8 cellular contexts compared by ENCODE assay signal in genomic region chr17:19648475-19649406, GRCh38. TPM values are rescaled to one million over a fixed set of nuclear protein-coding genes. Genes with fewer than 3 reads are reported as not detected.
DNase-seq lines count a peak whose midpoint lies in the region; ATAC-seq and TF ChIP-seq lines count a peak whose summit lies in the region.

TSS of gene ALDH3A2 (plus strand) at chr17:19648751. CDS start at chr17:19648972, 221 bp downstream.

- H3K4me1 ChIP-seq in iPS-18a (ENCODE audit: control insufficient read depth, low read depth, low read length) (peaks cover 36% of the 10 kb centered on the region), skeletal muscle satellite cell (ENCODE audit: control insufficient read depth, insufficient read depth, low read length) (peaks cover 40% of the 10 kb centered on the region)

- H3K27ac ChIP-seq in AG04450 (ENCODE audit: low read depth, low read length) (peak within 1 kb of the TSS; percentile 68), VCaP (peak within 1 kb of the TSS; percentile 90), iPS-18a (ENCODE audit: low read length) (peak within 1 kb of the TSS; percentile 16)

- TF ChIP-seq CTCF in AG04450 (IDR thresholded peaks at IDR 0.05; ENCODE audit: low read depth, low read length), result no peak; the same call in 1 of the 2 replicates
- TF ChIP-seq CTCF in VCaP (conservative IDR thresholded peaks at IDR 0.05), result peak; percentile 5; the same call in 1 of the 2 replicates

- H3K27me3 ChIP-seq in AG04450 (ENCODE audit: control insufficient read depth, insufficient read depth, low read length), result peaks cover 10% of the 10 kb centered on the region
- H3K27me3 ChIP-seq in iPS-18a (ENCODE audit: control insufficient read depth, insufficient read depth, low read length), result peaks cover 11% of the 10 kb centered on the region
- H3K27me3 ChIP-seq in skeletal muscle satellite cell (ENCODE audit: control insufficient read depth, insufficient read depth, low read length), result peaks cover under 1% of the 10 kb centered on the region

- peak within 1 kb of the TSS; percentile 80 for H3K4me3 ChIP-seq in AG04450 (ENCODE audit: low read depth, low read length)
- H3K4me3 ChIP-seq in iPS-18a (ENCODE audit: low read length), result peak within 1 kb of the TSS; percentile 93
- H3K4me3 ChIP-seq in skeletal muscle satellite cell (ENCODE audit: low read length), result peak within 1 kb of the TSS; percentile 92

- peaks cover 2% of the 10 kb centered on the region; the same call in 1 of the 2 replicates for H3K9me3 ChIP-seq in AG04450 (ENCODE audit: control insufficient read depth, insufficient read depth, low read length)
- no peaks in the 10 kb centered on the region for H3K9me3 ChIP-seq in iPS-18a (ENCODE audit: control insufficient read depth, low read depth, low read length)
- H3K9me3 ChIP-seq in skeletal muscle satellite cell (replicated peaks; ENCODE audit: low read length), result no peaks in the 10 kb centered on the region

- DNase-seq in AG04450 (ENCODE audit: low read depth, low spot score) (peak; percentile 51), NCI-H2196 (lab: John Stamatoyannopoulos, UW; ENCODE audit: unreplicated experiment) (peak; percentile 78), T47D (ENCODE audit: low read depth in 1 of 2, low spot score in 1 of 2) (peak; percentile 98 to 99)

- POLR2A ChIA-PET in AG04450 (lab: Yijun Ruan, JAX), result interaction anchor here (0.5 to 1.6 kb wide), 7 partner anchors 43 to 286 kb away, joined by 3 to 7 read pairs (median 5); partner anchors contain the start of gene B9D1

- H3K9ac ChIP-seq in iPS-18a (ENCODE audit: low read length) (peak within 1 kb of the TSS; percentile 79), skeletal muscle satellite cell (ENCODE audit: low read depth, low read length) (peak within 1 kb of the TSS; percentile 81)

- peak within 1 kb of the TSS; percentile 89 for H3K4me2 ChIP-seq in skeletal muscle satellite cell (ENCODE audit: low read length)

- H3K36me3 ChIP-seq in iPS-18a (ENCODE audit: control insufficient read depth, low read depth, low read length) (peaks cover 4% of the 10 kb centered on the region), skeletal muscle satellite cell (ENCODE audit: insufficient read depth, low read length) (peaks cover 4% of the 10 kb centered on the region)

- in situ Hi-C loops in T47D (cut with HindIII; ENCODE audit: low pct_unique_long_range_greater_than_20kb, low sequenced_read_pairs), result no loop called here

- CTCF ChIA-PET in AG04450 (lab: Charles Lee), result interaction anchor here (0.6 to 2.7 kb wide), 7 partner anchors 52 to 1284 kb away, joined by 3 to 18 read pairs (median 4); partner anchors contain the start of gene B9D1

- ATAC-seq in GM18870 (IDR thresholded peaks at IDR 0.05; ENCODE audit: unreplicated experiment) (peak; percentile 79), HG03108 (IDR thresholded peaks at IDR 0.05; ENCODE audit: unreplicated experiment) (peak; percentile 91)

RNA-seq across cellular contexts. Expression of gene ALDH3A2, which starts in this region (rescaled TPM):
- polyA plus RNA-seq in AG04450 (2011; rRNA removed), result 11.0 and 13.4 TPM in 2 replicates
- polyA minus RNA-seq in AG04450 (2011; rRNA and poly(A)+ RNA removed), result 7.4 and 9.2 TPM in 2 replicates
- 78.2 and 107 TPM in 2 replicates for total RNA-seq in skeletal muscle satellite cell (2012; rRNA removed)

Comparison
In these comparisons a context has a peak if more than half of its experiments do, and no peak if none do; other contexts are left out.
1. Peak in every context shown above with its lines: DNase-seq, ATAC-seq, H3K4me3 ChIP-seq and H3K27ac ChIP-seq.
2. H3K27ac ChIP-seq: peak in every context shown above with its lines; median percentile 90 in VCaP; 68 in AG04450; 16 in iPS-18a.